In the genomic region with DNA sequence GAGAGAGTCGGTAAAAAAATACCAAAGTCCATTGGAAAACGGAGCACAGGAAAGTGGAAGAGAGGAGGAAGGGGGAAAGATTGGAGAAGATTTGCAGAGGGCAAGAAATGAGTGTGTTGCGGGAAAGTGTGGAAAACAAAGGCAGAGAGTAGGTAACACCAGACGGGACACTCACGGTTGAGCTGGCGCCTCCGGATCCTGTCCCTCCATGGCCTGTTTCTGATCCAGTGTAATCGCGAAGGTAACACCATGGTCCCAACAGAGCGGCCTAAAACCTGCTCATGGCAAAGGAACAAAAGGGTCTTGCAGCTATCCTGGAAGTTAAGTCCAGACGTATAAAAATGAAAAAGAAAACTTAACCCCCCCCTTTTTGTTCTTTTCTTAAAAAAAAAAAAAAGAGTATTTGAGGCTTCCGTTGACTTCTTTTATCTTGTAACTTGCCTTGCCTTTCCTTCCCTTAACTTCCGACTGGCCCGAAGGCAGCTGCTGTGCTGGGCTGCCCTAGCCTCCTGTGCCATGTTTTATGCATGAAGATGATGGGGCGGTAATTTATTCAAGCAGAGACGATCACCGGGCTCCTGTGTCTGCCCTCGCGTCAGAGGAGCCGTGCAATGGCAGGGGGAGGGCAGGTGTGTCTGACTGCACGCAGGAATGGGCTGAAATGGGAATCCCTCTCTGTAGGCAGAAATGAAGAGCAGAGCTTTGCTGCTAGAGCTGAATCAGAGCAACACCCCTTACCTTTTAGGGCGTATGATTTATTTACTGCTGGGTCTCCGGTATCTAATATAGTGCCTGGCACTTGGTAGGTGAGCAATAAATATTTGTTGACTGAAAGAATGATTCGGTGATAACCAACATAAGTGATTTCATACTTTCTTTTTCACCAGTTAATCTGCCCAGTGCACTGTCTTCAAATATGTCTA, we compare ENCODE assay signal across 8 cellular contexts.
DNase-seq lines count a peak whose midpoint lies in the region; ATAC-seq and TF ChIP-seq lines count a peak whose summit lies in the region.

No MANE protein-coding gene starts in this region.

- intact Hi-C loops in sciatic nerve (cut with DNase I): no loop called here

- TF ChIP-seq CTCF in GM12865 (IDR thresholded peaks at IDR 0.05; ENCODE audit: insufficient read depth, low read depth, low read length, missing control alignments): no peak

- DNase-seq in GM12865 (ENCODE audit: low read depth): peak; percentile 74
- DNase-seq in activated CD4-positive, alpha-beta T cell treated with anti-CD3 and anti-CD28 coated beads, Interleukin-2, amount 50 U/mL, for 1 hour: peak; percentile 52
- no peak for DNase-seq in left lobe of liver (ENCODE audit: low spot score)
- no peak for DNase-seq in sciatic nerve (ENCODE audit: low spot score)
- DNase-seq in SIG-M5 (lab: John Stamatoyannopoulos, UW): no peak
- no peak for DNase-seq in NCI-H2171 treated with DMSO at 0.1 percent for 48 hours (lab: John Stamatoyannopoulos, UW)
- DNase-seq in iPS-NIHi11 (ENCODE audit: low spot score): no peak

- ATAC-seq in HG03066 (IDR thresholded peaks at IDR 0.05; ENCODE audit: low read depth, unreplicated experiment): peak; percentile 39
- peak; percentile 18 for ATAC-seq in left lobe of liver
- ATAC-seq in sciatic nerve: no peak

- peak overlapping the region; percentile 61 for H3K4me3 ChIP-seq in GM12865 (ENCODE audit: low read depth, low read length)

Comparison
In these comparisons a context has a peak if more than half of its experiments do, and no peak if none do; other contexts are left out.
1. DNase-seq: peak in GM12865 (single experiment) and activated CD4-positive, alpha-beta T cell treated with anti-CD3 and anti-CD28 coated beads, Interleukin-2, amount 50 U/mL, for 1 hour (single experiment); none in left lobe of liver (single experiment), sciatic nerve (single experiment), SIG-M5 (single experiment), NCI-H2171 treated with DMSO at 0.1 percent for 48 hours (single experiment) and iPS-NIHi11 (single experiment).